9 cellular contexts compared by ENCODE assay signal in the genomic region with DNA sequence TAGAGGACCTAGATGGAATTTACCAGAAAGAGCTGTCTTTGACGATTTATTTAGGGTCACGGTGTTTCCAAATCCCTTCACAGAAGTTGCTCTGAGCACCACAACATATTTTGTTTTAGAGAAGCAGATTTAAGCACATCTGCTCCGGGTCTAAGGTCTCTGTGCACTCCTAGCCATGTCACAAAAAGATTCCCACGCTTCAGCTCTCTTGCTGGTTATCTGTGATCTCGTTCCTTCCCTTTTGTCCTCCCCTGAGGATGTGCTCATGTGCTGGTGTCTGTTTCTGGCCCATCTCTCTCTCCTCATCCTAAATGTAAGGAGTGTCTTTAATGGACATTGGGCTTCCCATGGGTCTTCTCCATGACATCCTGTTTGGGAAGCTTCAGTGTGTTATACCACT. TPM values are rescaled to one million over a fixed set of nuclear protein-coding genes. Genes with fewer than 3 reads are reported as not detected.
A peak's percentile ranks its signal among the peaks of the same experiment; 100 is the strongest.
DNase-seq lines count a peak whose midpoint lies in the region; ATAC-seq and TF ChIP-seq lines count a peak whose summit lies in the region.
"Had no signal": no experiment of that assay in that cellular context is flagged by ENCODE, and none has a peak within 500 bp of the region (broad histone marks: within the 10 kb centered on the region; RNA-seq: fewer than 3 reads in every experiment).

No MANE protein-coding gene starts in this region.

- H3K4me1 ChIP-seq in HUES6 (ENCODE audit: control insufficient read depth, insufficient read depth, low read length) (peaks cover 13% of the 10 kb centered on the region), muscle layer of colon (ENCODE audit: insufficient read depth, low read length) (peaks cover 19% of the 10 kb centered on the region), thoracic aorta (ENCODE audit: control insufficient read depth in 1 of 2, low read depth in 2 of 2) (peaks cover 13 to 26% of the 10 kb centered on the region in 2 donors)

- intact Hi-C loops in dorsolateral prefrontal cortex (cut with DNase I) = no loop called here

- DNase-seq in fibroblast of mammary gland (ENCODE audit: low read depth) = peak; percentile 10
- DNase-seq in thoracic aorta (ENCODE audit: low spot score) = no peak
- no peak for DNase-seq in NCI-H2227 treated with DMSO at 0.1 percent for 48 hours (lab: John Stamatoyannopoulos, UW)
- DNase-seq in dorsolateral prefrontal cortex = no peak
- DNase-seq: activated CD4-positive, CD25-positive, alpha-beta regulatory T cell had no signal

- H3K9me3 ChIP-seq in HUES6 (ENCODE audit: control insufficient read depth, insufficient read depth, low read depth, low read length) (no peaks in the 10 kb centered on the region), muscle layer of colon (ENCODE audit: low read length) (no peaks in the 10 kb centered on the region), thoracic aorta (no peaks in the 10 kb centered on the region)

- no peak for TF ChIP-seq CTCF in fibroblast of mammary gland (conservative IDR thresholded peaks at IDR 0.05; ENCODE audit: control insufficient read depth, insufficient read depth, low read depth, low read length)
- TF ChIP-seq CTCF in thoracic aorta (IDR thresholded peaks at IDR 0.05) = no peak
- TF ChIP-seq CTCF in dorsolateral prefrontal cortex (IDR thresholded peaks at IDR 0.05 in 54 of 56, conservative IDR thresholded peaks at IDR 0.05 in 2 of 56; ENCODE audit: low read depth in 1 of 56, partially characterized antibody in 56 of 56) = no peak

- H3K27me3 ChIP-seq in HUES6 (ENCODE audit: control insufficient read depth, insufficient read depth, low read length) (no peaks in the 10 kb centered on the region), muscle layer of colon (ENCODE audit: control insufficient read depth in 1 of 2, insufficient read depth in 2 of 2, low read length in 2 of 2) (no peaks in the 10 kb centered on the region), thoracic aorta (replicated peaks; ENCODE audit: insufficient read depth) (no peaks in the 10 kb centered on the region), dorsolateral prefrontal cortex (no peaks in the 10 kb centered on the region)

- no peaks in the 10 kb centered on the region for H3K36me3 ChIP-seq in HUES6 (ENCODE audit: control insufficient read depth, insufficient read depth, low read length)
- no peaks in the 10 kb centered on the region for H3K36me3 ChIP-seq in muscle layer of colon (ENCODE audit: insufficient read depth, low read length)
- no peaks in the 10 kb centered on the region for H3K36me3 ChIP-seq in thoracic aorta

- H3K4me3 ChIP-seq in HUES6 (ENCODE audit: low read depth, low read length) (no peak overlapping the region), fibroblast of mammary gland (ENCODE audit: control insufficient read depth, low read depth, low read length) (no peak overlapping the region), muscle layer of colon (ENCODE audit: low read depth in 1 of 2, low read length in 2 of 2) (peak overlapping the region in 1 of 2 donors; percentile 36), thoracic aorta (peak overlapping the region; percentile 63), dorsolateral prefrontal cortex (no peak overlapping the region)

- peak overlapping the region; percentile 68; the same call in 1 of the 2 replicates for H3K27ac ChIP-seq in HUES6 (ENCODE audit: low read depth, low read length)
- peak overlapping the region; percentile 0 for H3K27ac ChIP-seq in muscle layer of colon (ENCODE audit: low read depth, low read length)
- peak overlapping the region; percentile 85 to 91 for H3K27ac ChIP-seq in thoracic aorta
- peak overlapping the region in 28 of 59 donors; percentile 0 to 75 (median 38) for H3K27ac ChIP-seq in dorsolateral prefrontal cortex

- H3K9ac ChIP-seq in HUES6 (ENCODE audit: low read length) (no peak overlapping the region), muscle layer of colon (ENCODE audit: low read length) (no peak overlapping the region)

- ATAC-seq in thoracic aorta (ENCODE audit: insufficient number of reproducible peaks, low FRiP score, low read depth) (no peak), GM18520 (IDR thresholded peaks at IDR 0.05; ENCODE audit: unreplicated experiment) (no peak), HG03045 (IDR thresholded peaks at IDR 0.05; ENCODE audit: unreplicated experiment) (no peak)

RNA-seq across cellular contexts. Expression of gene GNPNAT1, which starts 53.7 kb away (rescaled TPM):
- total RNA-seq in thoracic aorta = 10 to 100 TPM; 15.8 to 78.2 TPM
- total RNA-seq in dorsolateral prefrontal cortex = 10 to 100 TPM in 119 of 120 experiments, 1 to 10 TPM in 1; 8.5 to 31.1 (median 17.1) TPM
